ENCODE assay signal across 17 cellular contexts in the genomic region with DNA sequence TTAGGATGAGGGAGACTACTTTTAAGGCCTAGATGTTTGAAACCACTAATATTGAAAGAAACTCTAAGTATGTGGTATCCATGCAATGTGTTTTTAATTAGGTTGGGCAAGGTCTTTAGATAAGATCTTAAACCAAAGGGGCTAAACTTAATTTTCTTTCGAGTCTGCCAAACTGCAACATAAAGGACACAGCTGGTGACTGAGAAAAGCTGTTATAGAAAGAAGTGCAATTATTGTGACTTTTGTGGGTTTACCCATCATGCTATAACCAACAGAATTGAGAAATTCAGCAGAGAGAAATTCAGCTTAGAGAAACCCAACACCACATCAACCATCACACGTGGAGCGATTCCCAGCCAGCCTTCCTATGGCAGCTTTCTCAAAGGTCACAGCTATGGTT.
DNase-seq lines count a peak whose midpoint lies in the region; ATAC-seq and TF ChIP-seq lines count a peak whose summit lies in the region.
"Had no signal": no experiment of that assay in that cellular context is flagged by ENCODE, and none has a peak within 500 bp of the region (broad histone marks: within the 10 kb centered on the region; RNA-seq: fewer than 3 reads in every experiment).

No MANE protein-coding gene starts in this region.

- H3K27me3 ChIP-seq in right cardiac atrium (ENCODE audit: control insufficient read depth, insufficient read depth), result no peaks in the 10 kb centered on the region

- H3K27ac ChIP-seq in right cardiac atrium (ENCODE audit: low read length), result no peak overlapping the region
- H3K27ac ChIP-seq: C4-2B, KMS-11, PC-9 had no signal

- H3K4me3 ChIP-seq in right cardiac atrium (ENCODE audit: low read length), result no peak overlapping the region
- H3K4me3 ChIP-seq: GM23338, PC-9 had no signal

- intact Hi-C loops in right cardiac atrium (cut with DNase I), result no loop called here

- TF ChIP-seq CTCF in AG09319 (IDR thresholded peaks at IDR 0.05; ENCODE audit: low read depth, low read length), result no peak

- peak; percentile 78 for DNase-seq in AG09319 (ENCODE audit: extremely low read depth, low read depth)
- DNase-seq in RPMI7951 (ENCODE audit: low read depth), result peak; percentile 88
- peak; percentile 70 for DNase-seq in dedifferentiated amniotic fluid mesenchymal stem cell (ENCODE audit: extremely low spot score)
- peak; percentile 42 for DNase-seq in iris pigment epithelial cell (ENCODE audit: low read depth)
- no peak for DNase-seq in globus pallidus (ENCODE audit: low spot score)
- no peak for DNase-seq in right cardiac atrium
- DNase-seq in SKM-1 (lab: John Stamatoyannopoulos, UW; ENCODE audit: unreplicated experiment), result no peak
- DNase-seq in NCI-H2029 treated with DMSO at 0.1 percent for 48 hours (lab: John Stamatoyannopoulos, UW), result no peak
- DNase-seq: DMS 273 treated with DMSO at 0.1 percent for 48 hours, NCI-H1048, NCI-H1436 treated with DMSO at 0.1 percent for 48 hours, NCI-H2081, NCI-H774, PC-9 had no signal

- ATAC-seq in right cardiac atrium, result no peak
- ATAC-seq: GM23338 had no signal

- H3K9me3 ChIP-seq in right cardiac atrium (ENCODE audit: control insufficient read depth, low read length), result no peaks in the 10 kb centered on the region

- H3K4me1 ChIP-seq in right cardiac atrium (ENCODE audit: control insufficient read depth, insufficient read depth, low read length), result no peaks in the 10 kb centered on the region

- 69% methylated on average over 3 of the region's 3 CpGs for WGBS in right cardiac atrium

Comparison
In these comparisons a context has a peak if more than half of its experiments do, and no peak if none do; other contexts are left out.
1. DNase-seq: peak in AG09319 (single experiment), RPMI7951 (single experiment), dedifferentiated amniotic fluid mesenchymal stem cell (single experiment) and iris pigment epithelial cell (single experiment); none in globus pallidus (single experiment), right cardiac atrium (0 of 3), SKM-1 (single experiment) and NCI-H2029 treated with DMSO at 0.1 percent for 48 hours (single experiment).